In the genomic region with DNA sequence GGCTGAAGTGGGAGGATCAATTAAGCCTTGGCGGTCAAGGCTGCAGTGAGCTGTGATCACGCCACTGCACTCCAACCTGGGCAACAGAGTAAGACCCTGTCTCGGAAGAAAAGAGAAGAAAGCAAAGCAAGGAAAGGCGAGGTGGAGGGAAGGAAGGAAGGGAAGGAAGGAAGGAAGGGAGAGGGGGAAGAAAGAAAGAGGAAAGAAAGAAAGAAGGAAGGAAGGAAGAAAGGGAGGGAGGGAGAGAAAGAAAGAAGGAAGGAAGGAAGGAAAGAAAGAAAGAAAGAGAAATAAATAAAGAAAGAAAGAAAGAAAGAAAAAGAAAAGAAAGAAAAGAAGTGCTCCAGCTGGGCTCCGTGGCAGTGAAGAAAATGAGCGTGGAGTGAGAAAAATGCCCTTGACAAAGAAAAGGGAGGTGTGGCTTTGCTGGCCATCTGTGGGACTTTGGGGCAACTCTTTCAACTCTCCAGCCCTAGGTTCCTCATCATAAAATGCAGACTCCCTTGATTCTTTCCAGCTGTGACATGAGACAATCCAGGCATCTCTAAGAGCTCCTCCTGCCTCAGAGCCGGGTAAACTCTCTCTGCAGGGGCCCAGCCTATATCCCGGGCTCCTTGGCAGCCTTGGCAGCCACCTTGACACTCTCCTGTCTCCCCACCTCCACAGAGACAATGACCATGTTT, we compare ENCODE assay signal across 29 cellular contexts. TPM values are rescaled to one million over a fixed set of nuclear protein-coding genes. Genes with fewer than 3 reads are reported as not detected.
DNase-seq lines count a peak whose midpoint lies in the region; ATAC-seq and TF ChIP-seq lines count a peak whose summit lies in the region.
"Had no signal": no experiment of that assay in that cellular context is flagged by ENCODE, and none has a peak within 500 bp of the region (broad histone marks: within the 10 kb centered on the region; RNA-seq: fewer than 3 reads in every experiment).

No MANE protein-coding gene starts in this region.

- peak overlapping the region; percentile 34 for H2AK5ac ChIP-seq in neuronal stem cell (ENCODE audit: low read depth, low read length)

- ATAC-seq in left ventricle myocardium superior = no peak
- no peak for ATAC-seq in WTC11
- ATAC-seq in activated T-helper 17 cell treated with anti-CD3 and anti-CD28 coated beads, Interleukin-2, amount 50 U/mL, for 72 hours (replicated peaks) = no peak

- H3K14ac ChIP-seq in neuronal stem cell (ENCODE audit: low read length) = no peak overlapping the region

- H3K36me3 Mint-ChIP-seq in WTC11 = no peaks in the 10 kb centered on the region
- no peaks in the 10 kb centered on the region for H3K36me3 Mint-ChIP-seq in activated T-helper 17 cell treated with anti-CD3 and anti-CD28 coated beads, Interleukin-2, amount 50 U/mL, for 72 hours (ENCODE audit: low read depth)
- no peaks in the 10 kb centered on the region for H3K36me3 Mint-ChIP-seq in Caco-2 (ENCODE audit: insufficient read depth, unreplicated experiment)
- H3K36me3 Mint-ChIP-seq: CD14-positive monocyte had no signal

- H3K4ac ChIP-seq in neuronal stem cell (ENCODE audit: low read length) = no peak overlapping the region

- H3K4me2 ChIP-seq in neuronal stem cell (ENCODE audit: insufficient read depth, low read length, poor library complexity, severe bottlenecking) = no peak overlapping the region

- H2BK12ac ChIP-seq in neuronal stem cell (ENCODE audit: low read length) = no peak overlapping the region

- no peak overlapping the region for H4K8ac ChIP-seq in neuronal stem cell (ENCODE audit: low read depth, low read length)

- H3K9me3 Mint-ChIP-seq in WTC11 (no peaks in the 10 kb centered on the region), Caco-2 (ENCODE audit: unreplicated experiment) (no peaks in the 10 kb centered on the region)
- no peaks in the 10 kb centered on the region for H3K9me3 Mint-ChIP-seq in activated T-helper 17 cell treated with anti-CD3 and anti-CD28 coated beads, Interleukin-2, amount 50 U/mL, for 72 hours

- TF ChIP-seq CTCF in right atrium auricular region (IDR thresholded peaks at IDR 0.05) (no peak), WTC11 (IDR thresholded peaks at IDR 0.05) (no peak), Caco-2 (IDR thresholded peaks at IDR 0.05; ENCODE audit: insufficient read depth in 1 of 2, low read depth in 1 of 2, low read length in 1 of 2, severe bottlenecking in 1 of 2, unreplicated experiment in 1 of 2) (no peak)

- no peak overlapping the region for H2AFZ ChIP-seq in neuronal stem cell (ENCODE audit: low read length)

- no peak overlapping the region for H2BK15ac ChIP-seq in neuronal stem cell (ENCODE audit: low read length)

- H3K4me3 Mint-ChIP-seq in WTC11 (no peak overlapping the region), Caco-2 (ENCODE audit: unreplicated experiment) (no peak overlapping the region)
- no peak overlapping the region for H3K4me3 Mint-ChIP-seq in activated T-helper 17 cell treated with anti-CD3 and anti-CD28 coated beads, Interleukin-2, amount 50 U/mL, for 72 hours
- H3K4me3 Mint-ChIP-seq: CD14-positive monocyte had no signal

- H3K27ac Mint-ChIP-seq in WTC11 = no peak overlapping the region
- H3K27ac Mint-ChIP-seq in activated T-helper 17 cell treated with anti-CD3 and anti-CD28 coated beads, Interleukin-2, amount 50 U/mL, for 72 hours = no peak overlapping the region
- H3K27ac Mint-ChIP-seq in Caco-2 (ENCODE audit: unreplicated experiment) = no peak overlapping the region

- H3K4me1 ChIP-seq in right atrium auricular region (no peaks in the 10 kb centered on the region), neuronal stem cell (ENCODE audit: control insufficient read depth in 2 of 2, insufficient read depth in 1 of 2, low read depth in 1 of 2, low read length in 2 of 2) (peaks cover 0 to 2% of the 10 kb centered on the region in 2 donors), Caco-2 (peaks cover 19% of the 10 kb centered on the region)
- H3K4me1 ChIP-seq: BE2C had no signal

- H2BK5ac ChIP-seq in neuronal stem cell (ENCODE audit: low read length) = no peak overlapping the region

- intact Hi-C loops in left ventricle myocardium superior (cut with micrococcal nuclease) (no loop called here), Caco-2 (cut with micrococcal nuclease; ENCODE audit: unreplicated experiment) (no loop called here)

- H3K4me1 Mint-ChIP-seq in WTC11 = peaks cover 4% of the 10 kb centered on the region; the same call in 1 of the 2 replicates
- H3K4me1 Mint-ChIP-seq in activated T-helper 17 cell treated with anti-CD3 and anti-CD28 coated beads, Interleukin-2, amount 50 U/mL, for 72 hours = peaks cover 6% of the 10 kb centered on the region
- peaks cover 21% of the 10 kb centered on the region for H3K4me1 Mint-ChIP-seq in Caco-2 (ENCODE audit: low read depth, unreplicated experiment)

- peak; percentile 3 for DNase-seq in left ventricle myocardium superior
- no peak for DNase-seq in right atrium auricular region (ENCODE audit: low spot score)
- no peak for DNase-seq in WTC11 (ENCODE audit: low spot score)
- peak; percentile 6 for DNase-seq in fibroblast of peridontal ligament (ENCODE audit: extremely low read depth)
- no peak for DNase-seq in neuronal stem cell (ENCODE audit: low spot score)
- DNase-seq in Caco-2 = no peak
- no peak for DNase-seq in central memory CD4-positive, alpha-beta T cell
- DNase-seq: 8988T; ACHN; BE2C; DMS53; H7; Kasumi-1; NCI-H1092 treated with DMSO at 0.1 percent for 48 hours; NCI-H1436; NCI-H187 treated with DMSO at 0.1 percent for 48 hours; NCI-H446 treated with DMSO at 0.1 percent for 48 hours; NCI-H526; NCI-H82; NK-92 treated with Interleukin-12 subunit alpha and Interleukin-12 subunit beta, amount 100 ng/mL, for 24 hours; SHP77 had no signal

- POLR2A ChIA-PET in WTC11 (lab: Charles Lee) = no interaction called here
- POLR2A ChIA-PET in Caco-2 (lab: Charles Lee) = no interaction called here

- H3K23ac ChIP-seq in neuronal stem cell (ENCODE audit: low read depth, low read length, poor library complexity) = no peak overlapping the region

- no peak overlapping the region for H3K18ac ChIP-seq in neuronal stem cell (ENCODE audit: low read length)

- no peak overlapping the region for H4K91ac ChIP-seq in neuronal stem cell (ENCODE audit: low read depth, low read length, poor library complexity)

- BruUV-seq in Caco-2 (replicated peaks; lab: Mats Ljungman, UMichigan) = no TSS peak

- H3K27ac ChIP-seq in right atrium auricular region (no peak overlapping the region), neuronal stem cell (replicated peaks; ENCODE audit: low read length) (no peak overlapping the region)
- H3K27ac ChIP-seq: RWPE1 had no signal

- H3K79me1 ChIP-seq in neuronal stem cell (ENCODE audit: low read depth, low read length) = no peaks in the 10 kb centered on the region

- H3K4me3 ChIP-seq in right atrium auricular region = no peak overlapping the region
- H3K4me3 ChIP-seq in neuronal stem cell (ENCODE audit: low read length in 2 of 2) = no peak overlapping the region
- H3K4me3 ChIP-seq in Caco-2 (ENCODE audit: low read depth, low read length) = no peak overlapping the region

- no peaks in the 10 kb centered on the region for H3K9me3 ChIP-seq in right atrium auricular region
- H3K9me3 ChIP-seq in neuronal stem cell (replicated peaks in 1 of 2; ENCODE audit: control insufficient read depth in 2 of 2, insufficient read depth in 1 of 2, low read depth in 1 of 2, low read length in 2 of 2) = no peaks in the 10 kb centered on the region
- no peaks in the 10 kb centered on the region for H3K9me3 ChIP-seq in Caco-2
- H3K9me3 ChIP-seq: BE2C had no signal

- H2BK120ac ChIP-seq in neuronal stem cell (ENCODE audit: low read depth, low read length) = no peak overlapping the region

- WGBS in neuronal stem cell (ENCODE audit: extremely low coverage in 2 of 2, insufficient read length in 2 of 2, insufficient replicate concordance in 1 of 2), 2 donors = no CpG with 5 or more reads among the region's 8 CpGs

- H3K36me3 ChIP-seq in right atrium auricular region (no peaks in the 10 kb centered on the region), neuronal stem cell (replicated peaks in 1 of 2; ENCODE audit: control insufficient read depth in 2 of 2, insufficient read depth in 2 of 2, low read length in 2 of 2) (no peaks in the 10 kb centered on the region), Caco-2 (ENCODE audit: control insufficient read depth, insufficient read depth, low read length) (no peaks in the 10 kb centered on the region)
- H3K36me3 ChIP-seq: BE2C had no signal

- no peak overlapping the region for H3K9ac ChIP-seq in neuronal stem cell (ENCODE audit: low read depth, low read length, poor library complexity)

- CTCF ChIA-PET in WTC11 (lab: Charles Lee) = interaction anchor here (0.6 to 2.3 kb wide), 4 partner anchors 10 to 237 kb away, joined by 3 to 6 read pairs (median 4); partner anchors contain the start of gene PSMD3
- CTCF ChIA-PET in Caco-2 (lab: Charles Lee) = no interaction called here

- H3K27me3 Mint-ChIP-seq in WTC11 (ENCODE audit: low read depth) = peaks cover 7% of the 10 kb centered on the region; the same call in 1 of the 2 replicates
- peaks cover 11% of the 10 kb centered on the region for H3K27me3 Mint-ChIP-seq in activated T-helper 17 cell treated with anti-CD3 and anti-CD28 coated beads, Interleukin-2, amount 50 U/mL, for 72 hours
- H3K27me3 Mint-ChIP-seq in Caco-2 (ENCODE audit: insufficient read depth, unreplicated experiment) = peaks cover 3% of the 10 kb centered on the region

- H3K27me3 ChIP-seq in right atrium auricular region (no peaks in the 10 kb centered on the region), neuronal stem cell (ENCODE audit: control insufficient read depth in 3 of 3, insufficient read depth in 3 of 3, low read depth in 1 of 3, low read length in 3 of 3) (peaks cover 0 to 47% (median 0%) of the 10 kb centered on the region in 3 experiments), Caco-2 (replicated peaks; ENCODE audit: control insufficient read depth, insufficient read depth, low read length) (no peaks in the 10 kb centered on the region)

RNA-seq across cellular contexts. Expression of gene GSDMA, which starts 2.4 kb away (rescaled TPM):
- total RNA-seq in left ventricle myocardium superior (0.52 TPM), right atrium auricular region (under 1 TPM in 1 of 2 donors, not detected in 1; 0.75 TPM), WTC11 (2021) (not detected in 3 replicates), Caco-2 (2022) (not detected in 2 replicates)
- polyA plus RNA-seq in neuronal stem cell (2013, experiment 1 of 2) = not detected
- not detected for polyA plus RNA-seq in neuronal stem cell (2013, experiment 2 of 2)
- 1 to 10 TPM in 1 of 2 donors, under 1 TPM in 1; 0.63 to 1.1 TPM for total RNA-seq in activated T-helper 17 cell treated with anti-CD3 and anti-CD28 coated beads, Interleukin-2, amount 50 U/mL, for 72 hours
- total RNA-seq: Daoy, G401, H7, HT-29, M059J, SK-MEL-5 had no signal
- polyA plus RNA-seq: CD14-positive monocyte had no signal

RNA-seq across cellular contexts. Expression of gene PSMD3, which starts 15.4 kb away (rescaled TPM):
- 83.4 TPM for total RNA-seq in left ventricle myocardium superior
- total RNA-seq in right atrium auricular region = 10 to 100 TPM; 76.3 to 88.8 TPM
- 157 to 190 TPM (median 158 TPM) in 3 replicates for total RNA-seq in WTC11 (2021)
- 102 TPM for polyA plus RNA-seq in neuronal stem cell (2013, experiment 1 of 2)
- polyA plus RNA-seq in neuronal stem cell (2013, experiment 2 of 2) = 99.7 TPM
- 100 to 1,000 TPM in 1 of 2 donors, 10 to 100 TPM in 1; 97.6 to 159 TPM for total RNA-seq in activated T-helper 17 cell treated with anti-CD3 and anti-CD28 coated beads, Interleukin-2, amount 50 U/mL, for 72 hours
- 179 and 195 TPM in 2 replicates for total RNA-seq in Caco-2 (2022)

RNA-seq across cellular contexts. Expression of gene LRRC3C, which starts 37.6 kb away (rescaled TPM):
- total RNA-seq in left ventricle myocardium superior (not detected), right atrium auricular region (not detected), WTC11 (2021) (not detected in 3 replicates), Caco-2 (2022) (not detected in 2 replicates)
- 0.14 TPM for polyA plus RNA-seq in neuronal stem cell (2013, experiment 1 of 2)
- 0.19 TPM for polyA plus RNA-seq in neuronal stem cell (2013, experiment 2 of 2)
- total RNA-seq in activated T-helper 17 cell treated with anti-CD3 and anti-CD28 coated beads, Interleukin-2, amount 50 U/mL, for 72 hours = not detected
- total RNA-seq: Daoy, G401, H7, HT-29, M059J, SK-MEL-5 had no signal
- polyA plus RNA-seq: CD14-positive monocyte had no signal

RNA-seq across cellular contexts. Expression of gene ORMDL3, which starts 37.8 kb away (rescaled TPM):
- total RNA-seq in left ventricle myocardium superior (35.6 TPM), right atrium auricular region (10 to 100 TPM; 31.5 to 41.5 TPM), WTC11 (2021) (53.2 to 59.4 TPM (median 54.1 TPM) in 3 replicates), Caco-2 (2022) (70.6 and 75.2 TPM in 2 replicates)
- polyA plus RNA-seq in neuronal stem cell (2013, experiment 1 of 2) = 103 TPM
- polyA plus RNA-seq in neuronal stem cell (2013, experiment 2 of 2) = 107 TPM
- 10 to 100 TPM; 66.8 to 70.3 TPM for total RNA-seq in activated T-helper 17 cell treated with anti-CD3 and anti-CD28 coated beads, Interleukin-2, amount 50 U/mL, for 72 hours

RNA-seq across cellular contexts. Expression of gene GSDMB, which starts 46.7 kb away (rescaled TPM):
- total RNA-seq in left ventricle myocardium superior (2.6 TPM), right atrium auricular region (1 to 10 TPM in 1 of 2 donors, under 1 TPM in 1; 0.44 to 1.2 TPM), WTC11 (2021) (14.1 to 21.6 TPM (median 18.5 TPM) in 3 replicates), Caco-2 (2022) (8.0 TPM in 2 replicates)
- polyA plus RNA-seq in neuronal stem cell (2013, experiment 1 of 2) = 15.5 TPM
- polyA plus RNA-seq in neuronal stem cell (2013, experiment 2 of 2) = 13.2 TPM
- 10 to 100 TPM; 28.9 to 37.6 TPM for total RNA-seq in activated T-helper 17 cell treated with anti-CD3 and anti-CD28 coated beads, Interleukin-2, amount 50 U/mL, for 72 hours
- polyA plus RNA-seq: CD14-positive monocyte had no signal

Comparison
In these comparisons a context has a peak if more than half of its experiments do, and no peak if none do; other contexts are left out.
1. DNase-seq: peak in left ventricle myocardium superior (single experiment) and fibroblast of peridontal ligament (single experiment); none in right atrium auricular region (single experiment), WTC11 (single experiment), neuronal stem cell (single experiment), Caco-2 (0 of 2) and central memory CD4-positive, alpha-beta T cell (single experiment).